Comparison of ENCODE assay signal across 6 cellular contexts in the genomic region with DNA sequence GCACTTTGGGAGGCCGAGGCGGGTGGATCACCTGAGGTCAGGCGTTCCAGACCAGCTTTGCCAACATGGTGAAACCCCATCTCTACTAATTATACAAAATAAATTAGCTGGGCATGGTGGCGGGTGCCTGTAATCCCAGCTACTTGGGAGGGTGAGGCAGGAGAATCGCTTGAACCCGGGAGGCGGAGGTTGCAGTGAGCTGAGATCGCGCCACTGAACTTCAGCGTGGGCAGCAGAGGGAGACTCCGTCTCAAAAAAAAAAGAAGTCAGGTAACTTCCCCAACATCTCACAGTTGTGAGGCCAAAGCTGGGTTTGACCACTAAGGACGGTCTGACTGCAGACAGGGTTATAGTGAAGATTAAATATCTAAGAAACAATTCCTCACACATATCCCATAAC. TPM values are rescaled to one million over a fixed set of nuclear protein-coding genes. Genes with fewer than 3 reads are reported as not detected.
DNase-seq lines count a peak whose midpoint lies in the region; ATAC-seq, FAIRE-seq and TF ChIP-seq lines count a peak whose summit lies in the region.
"Not testable (repeated sequence)": the region's sequence is repeated elsewhere in the genome, so short reads cannot be mapped to it uniquely, and the experiment has no call there.
"Had no signal": no experiment of that assay in that cellular context is flagged by ENCODE, and none has a peak within 500 bp of the region (broad histone marks: within the 10 kb centered on the region; RNA-seq: fewer than 3 reads in every experiment).

No MANE protein-coding gene starts in this region.

- H3K9me3 Mint-ChIP-seq in natural killer cell treated with Interleukin-12 subunit alpha and Interleukin-12 subunit beta and Interleukin-15 and Interleukin-18, amount 100 ng/mL, for 72 hours, result not testable (repeated sequence)

- intact Hi-C loops in K562 (cut with micrococcal nuclease); left cardiac atrium (cut with DNase I): not testable (repeated sequence)

- H3K9me1 ChIP-seq in K562 (ENCODE audit: control insufficient read depth, insufficient read depth, low read length), result not testable (repeated sequence)

- H3K4me1 Mint-ChIP-seq in natural killer cell treated with Interleukin-12 subunit alpha and Interleukin-12 subunit beta and Interleukin-15 and Interleukin-18, amount 100 ng/mL, for 72 hours (ENCODE audit: low read depth in 2 of 2), result not testable (repeated sequence)

- H3K9ac ChIP-seq in K562 (ENCODE audit: insufficient read depth in 1 of 2, low read depth in 2 of 2, low read length in 2 of 2), result not testable (repeated sequence)

- FAIRE-seq in K562 (lab: Jason Lieb, UNC), result not testable (repeated sequence)

- peak overlapping the region; percentile 7; the same call in 1 of the 2 replicates for H3K27ac ChIP-seq in WERI-Rb-1
- not testable (repeated sequence) for H3K27ac ChIP-seq in K562 (ENCODE audit: extremely low read depth, low read depth, low read length)

- not testable (repeated sequence) for H3K79me2 ChIP-seq in K562 (ENCODE audit: control insufficient read depth, insufficient read depth, low read length)

- not testable (repeated sequence) for H3K4me3 ChIP-seq in WERI-Rb-1 (ENCODE audit: low read depth, low read length); K562

- in situ Hi-C loops in K562 (cut with MboI), result loop anchor here (10.0 kb wide), 1 partner anchor 590 kb away; the partner anchor contains the start of gene HOXB9

- not testable (repeated sequence) for BruUV-seq in K562 (replicated peaks; lab: Mats Ljungman, UMichigan)

- H3K27me3 ChIP-seq in WERI-Rb-1 (ENCODE audit: insufficient read depth, low read depth, severe bottlenecking); K562 (ENCODE audit: control insufficient read depth in 2 of 2, insufficient read depth in 2 of 2, low read length in 2 of 2): not testable (repeated sequence)

- not testable (repeated sequence) for DNase-seq in WERI-Rb-1; K562 (ENCODE audit: extremely low read depth in 1 of 4, low spot score in 3 of 4)
- peak; percentile 6 for DNase-seq in left cardiac atrium
- DNase-seq in natural killer cell treated with Interleukin-12 subunit alpha and Interleukin-12 subunit beta and Interleukin-15 and Interleukin-18, amount 100 ng/mL, for 72 hours (ENCODE audit: low spot score), result peak; percentile 32

- not testable (repeated sequence) for H2AFZ ChIP-seq in K562 (ENCODE audit: low read depth, low read length)

- ATAC-seq in K562; left cardiac atrium; natural killer cell treated with Interleukin-12 subunit alpha and Interleukin-12 subunit beta and Interleukin-15 and Interleukin-18, amount 100 ng/mL, for 72 hours: not testable (repeated sequence)

- H3K36me3 Mint-ChIP-seq in natural killer cell treated with Interleukin-12 subunit alpha and Interleukin-12 subunit beta and Interleukin-15 and Interleukin-18, amount 100 ng/mL, for 72 hours, result not testable (repeated sequence)

- not testable (repeated sequence) for H3K27me3 Mint-ChIP-seq in natural killer cell treated with Interleukin-12 subunit alpha and Interleukin-12 subunit beta and Interleukin-15 and Interleukin-18, amount 100 ng/mL, for 72 hours

- peak in 1 of 2 experiments; percentile 10; a peak in 1 of 4 replicates for TF ChIP-seq RAD21 in K562 (CRISPR knock-in tag; conservative IDR thresholded peaks at IDR 0.05 in 1 of 2, IDR thresholded peaks at IDR 0.05 in 1 of 2)

- TF ChIP-seq POLR2A in K562 (conservative IDR thresholded peaks at IDR 0.05), result not testable (repeated sequence)

- POLR2A ChIA-PET in K562 (lab: Yijun Ruan, JAX), result interaction anchor here (0.5 to 4.7 kb wide), 2 partner anchors 12 to 1093 kb away, joined by 3 to 53 read pairs; partner anchors contain the start of gene NFE2L1

- 57% methylated on average over 12 of the region's 12 CpGs for WGBS in K562 (ENCODE audit: insufficient coverage, low coverage, missing lambda C conversion rate)

- TF ChIP-seq CTCF in WERI-Rb-1 (IDR thresholded peaks at IDR 0.05; ENCODE audit: low read depth, low read length), result not testable (repeated sequence)
- TF ChIP-seq CTCF in K562 (IDR thresholded peaks at IDR 0.05 in 2 of 3, conservative IDR thresholded peaks at IDR 0.05 in 1 of 3; ENCODE audit: insufficient read depth in 2 of 3, low read depth in 1 of 3, low read length in 3 of 3), result peak in 1 of 3 experiments; percentile 33; a peak in 2 of 6 replicates

- TF ChIP-seq EP300 in K562 (IDR thresholded peaks at IDR 0.05; ENCODE audit: low read length), result not testable (repeated sequence)

- not testable (repeated sequence) for H4K20me1 ChIP-seq in K562 (replicated peaks; ENCODE audit: control insufficient read depth, insufficient read depth, low read length)

- not testable (repeated sequence) for H3K9me3 ChIP-seq in WERI-Rb-1 (ENCODE audit: severe bottlenecking); K562 (replicated peaks; ENCODE audit: control insufficient read depth, insufficient read depth, low read depth, low read length)

- H3K4me2 ChIP-seq in K562 (ENCODE audit: insufficient read depth, low read length), result not testable (repeated sequence)

- not testable (repeated sequence) for H3K4me3 Mint-ChIP-seq in natural killer cell treated with Interleukin-12 subunit alpha and Interleukin-12 subunit beta and Interleukin-15 and Interleukin-18, amount 100 ng/mL, for 72 hours

- H3K4me1 ChIP-seq in K562 (replicated peaks in 1 of 2; ENCODE audit: control insufficient read depth in 2 of 2, insufficient read depth in 2 of 2, low read length in 2 of 2), result peaks cover 10 to 11% of the 10 kb centered on the region in 2 experiments; a peak in 4 of 5 replicates

- CTCF ChIA-PET in K562 (lab: Yijun Ruan, JAX; ENCODE audit: low intra/inter-chr PET ratio), result interaction anchor here (1.0 kb wide), 1 partner anchor 40 kb away, joined by 3 read pairs; no protein-coding TSS in a partner anchor

- not testable (repeated sequence) for H3K36me3 ChIP-seq in WERI-Rb-1; K562 (ENCODE audit: control insufficient read depth, insufficient read depth, low read length)

- not testable (repeated sequence) for H3K27ac Mint-ChIP-seq in natural killer cell treated with Interleukin-12 subunit alpha and Interleukin-12 subunit beta and Interleukin-15 and Interleukin-18, amount 100 ng/mL, for 72 hours

RNA-seq across cellular contexts. Expression of gene COPZ2, which starts 2.9 kb away (rescaled TPM):
- 0.46 TPM in 1 of 2 replicates, not detected in the other for total RNA-seq in K562 (2011; cell fraction: chromatin; rRNA removed; ENCODE audit: low replicate concordance)
- total RNA-seq in K562 (2011; cell fraction: nucleolus; rRNA removed), result 0.66 TPM in 1 of 2 replicates, not detected in the other
- 0.73 and 0.92 TPM in 2 replicates for total RNA-seq in K562 (2011; cell fraction: nucleoplasm; rRNA removed)
- not detected in 2 replicates for total RNA-seq in K562 (2014; rRNA removed)
- not detected in 2 replicates for total RNA-seq in K562 (2014; rRNA removed; fragmentation: Illumina TruSeq; extraction: Trizol)
- not detected in 2 replicates for total RNA-seq in K562 (2015; rRNA removed; fragmentation: Illumina TruSeq; extraction: Trizol)
- total RNA-seq in K562 (2021), result 0.49 TPM in 1 of 2 replicates, not detected in the other
- 0.14 and 0.22 TPM in 2 replicates for polyA plus RNA-seq in K562 (2011; rRNA removed)
- 0.13 TPM in 1 of 2 replicates, not detected in the other for polyA plus RNA-seq in K562 (2011; cell fraction: cytosol; rRNA removed)
- polyA plus RNA-seq in K562 (2011; cell fraction: nucleus; rRNA removed), result 0.52 and 1.4 TPM in 2 replicates
- 0.78 TPM in 1 of 2 replicates, not detected in the other for polyA plus RNA-seq in K562 (2012)
- polyA plus RNA-seq in K562 (2014; fragmentation: Illumina TruSeq; extraction: Trizol), result 0.21 TPM in 1 of 2 replicates, not detected in the other
- polyA plus RNA-seq in K562 (2014; fragmentation: Nextera tagmentation; extraction: Ambion mirVana), result not detected
- polyA plus RNA-seq in K562 (2014; rRNA removed), result not detected in 2 replicates
- not detected in 2 replicates for polyA minus RNA-seq in K562 (2011; rRNA and poly(A)+ RNA removed)
- polyA minus RNA-seq in K562 (2011; cell fraction: cytosol; rRNA and poly(A)+ RNA removed), result not detected in 2 replicates
- not detected in 2 replicates for polyA minus RNA-seq in K562 (2011; cell fraction: nucleus; rRNA and poly(A)+ RNA removed)
- 10 to 100 TPM; 50.5 to 54.0 TPM for total RNA-seq in left cardiac atrium
- total RNA-seq in natural killer cell treated with Interleukin-12 subunit alpha and Interleukin-12 subunit beta and Interleukin-15 and Interleukin-18, amount 100 ng/mL, for 72 hours, result 10 to 100 TPM; 14.9 to 32.9 TPM
- total RNA-seq: A673, G401 had no signal

RNA-seq across cellular contexts. Expression of gene NFE2L1, which starts 13.4 kb away (rescaled TPM):
- 97.0 and 141 TPM in 2 replicates for total RNA-seq in K562 (2011; cell fraction: chromatin; rRNA removed; ENCODE audit: low replicate concordance)
- total RNA-seq in K562 (2011; cell fraction: nucleolus; rRNA removed), result 104 and 118 TPM in 2 replicates
- 88.2 and 97.7 TPM in 2 replicates for total RNA-seq in K562 (2011; cell fraction: nucleoplasm; rRNA removed)
- total RNA-seq in K562 (2014; rRNA removed) (18.6 and 22.0 TPM in 2 replicates), K562 (2014; rRNA removed; fragmentation: Illumina TruSeq; extraction: Trizol) (38.7 and 57.0 TPM in 2 replicates), K562 (2015; rRNA removed; fragmentation: Illumina TruSeq; extraction: Trizol) (39.7 and 40.5 TPM in 2 replicates), K562 (2021) (61.4 and 67.7 TPM in 2 replicates), left cardiac atrium (100 to 1,000 TPM; 527 to 675 TPM)
- polyA plus RNA-seq in K562 (2011; rRNA removed) (57.2 and 59.8 TPM in 2 replicates), K562 (2014; fragmentation: Illumina TruSeq; extraction: Trizol) (68.1 and 68.6 TPM in 2 replicates), K562 (2014; fragmentation: Nextera tagmentation; extraction: Ambion mirVana) (1 to 10 TPM; 2.0 to 2.8 TPM), K562 (2014; rRNA removed) (40.7 and 41.4 TPM in 2 replicates)
- 41.0 and 52.4 TPM in 2 replicates for polyA plus RNA-seq in K562 (2011; cell fraction: cytosol; rRNA removed)
- 34.1 and 41.0 TPM in 2 replicates for polyA plus RNA-seq in K562 (2011; cell fraction: nucleus; rRNA removed)
- polyA plus RNA-seq in K562 (2012), result 109 and 147 TPM in 2 replicates
- polyA minus RNA-seq in K562 (2011; rRNA and poly(A)+ RNA removed), result 79.5 and 101 TPM in 2 replicates
- polyA minus RNA-seq in K562 (2011; cell fraction: cytosol; rRNA and poly(A)+ RNA removed), result 31.0 and 35.6 TPM in 2 replicates
- 12.5 and 16.4 TPM in 2 replicates for polyA minus RNA-seq in K562 (2011; cell fraction: nucleus; rRNA and poly(A)+ RNA removed)
- total RNA-seq in natural killer cell treated with Interleukin-12 subunit alpha and Interleukin-12 subunit beta and Interleukin-15 and Interleukin-18, amount 100 ng/mL, for 72 hours, result 100 to 1,000 TPM; 103 to 153 TPM

Comparison
In these comparisons a context has a peak if more than half of its experiments do, and no peak if none do; other contexts are left out.
1. RNA of gene COPZ2, which starts 2.9 kb away (total RNA-seq): 50.5 to 54.0 TPM in left cardiac atrium and 14.9 to 32.9 TPM in natural killer cell treated with Interleukin-12 subunit alpha and Interleukin-12 subunit beta and Interleukin-15 and Interleukin-18, amount 100 ng/mL, for 72 hours; 0.46 to 0.92 TPM in K562; every median in the first group is over 4 times any median in the second.